ENCODE assay signal across 1 cellular context in the genomic region with DNA sequence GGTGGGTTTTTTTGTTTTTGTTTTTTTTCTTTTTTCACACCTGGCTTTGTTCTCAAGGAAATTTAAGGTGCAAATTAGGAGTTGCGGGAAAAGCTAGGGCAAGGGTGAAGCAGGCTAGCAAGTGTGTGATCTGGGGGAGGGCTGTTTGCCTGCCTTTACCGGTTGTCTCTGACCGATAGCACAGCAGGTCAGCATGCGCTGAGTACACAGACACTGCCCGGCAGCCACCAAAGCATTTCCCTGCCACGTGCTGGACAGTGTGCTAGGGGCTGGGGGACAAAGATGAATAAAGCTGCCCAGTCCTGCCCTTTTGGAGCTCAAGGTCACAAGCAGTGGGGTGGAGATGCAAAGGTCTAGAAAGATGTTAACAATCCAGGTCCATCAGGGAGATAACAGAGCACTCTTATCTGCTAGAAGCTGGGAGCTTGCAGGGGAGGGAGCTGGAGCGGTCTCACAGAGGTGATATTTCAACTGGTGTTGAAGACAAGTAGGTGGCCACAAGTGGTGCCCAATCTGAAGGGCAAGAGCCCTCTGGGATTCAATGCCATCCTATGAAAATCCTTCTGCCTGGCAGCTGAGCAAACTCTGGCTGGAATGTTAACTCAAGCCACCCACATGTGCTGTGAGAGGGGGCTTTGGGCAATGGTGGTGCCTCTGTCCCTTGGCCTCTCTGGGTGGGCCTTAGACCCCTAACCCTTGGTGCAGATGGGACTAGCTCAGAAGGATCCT.
TF ChIP-seq lines count a peak whose summit lies in the region.

No MANE protein-coding gene starts in this region.

TF ChIP-seq in K562, 482 proteins besides CTCF, POLR2A, EP300 and RAD21 (continued from another document and continues in another):
- TF ChIP-seq, protein P1, sequence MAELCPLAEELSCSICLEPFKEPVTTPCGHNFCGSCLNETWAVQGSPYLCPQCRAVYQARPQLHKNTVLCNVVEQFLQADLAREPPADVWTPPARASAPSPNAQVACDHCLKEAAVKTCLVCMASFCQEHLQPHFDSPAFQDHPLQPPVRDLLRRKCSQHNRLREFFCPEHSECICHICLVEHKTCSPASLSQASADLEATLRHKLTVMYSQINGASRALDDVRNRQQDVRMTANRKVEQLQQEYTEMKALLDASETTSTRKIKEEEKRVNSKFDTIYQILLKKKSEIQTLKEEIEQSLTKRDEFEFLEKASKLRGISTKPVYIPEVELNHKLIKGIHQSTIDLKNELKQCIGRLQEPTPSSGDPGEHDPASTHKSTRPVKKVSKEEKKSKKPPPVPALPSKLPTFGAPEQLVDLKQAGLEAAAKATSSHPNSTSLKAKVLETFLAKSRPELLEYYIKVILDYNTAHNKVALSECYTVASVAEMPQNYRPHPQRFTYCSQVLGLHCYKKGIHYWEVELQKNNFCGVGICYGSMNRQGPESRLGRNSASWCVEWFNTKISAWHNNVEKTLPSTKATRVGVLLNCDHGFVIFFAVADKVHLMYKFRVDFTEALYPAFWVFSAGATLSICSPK (IDR thresholded peaks at IDR 0.05; ENCODE audit: borderline replicate concordance), result 0 out of 2 replicates have a peak, but pooled peaks have one; percentile 32
- no peak for TF ChIP-seq ZBTB17 (CRISPR knock-in tag; IDR thresholded peaks at IDR 0.05)
- TF ChIP-seq ZNF232 (CRISPR knock-in tag; IDR thresholded peaks at IDR 0.05), result no peak
- TF ChIP-seq, protein P2, sequence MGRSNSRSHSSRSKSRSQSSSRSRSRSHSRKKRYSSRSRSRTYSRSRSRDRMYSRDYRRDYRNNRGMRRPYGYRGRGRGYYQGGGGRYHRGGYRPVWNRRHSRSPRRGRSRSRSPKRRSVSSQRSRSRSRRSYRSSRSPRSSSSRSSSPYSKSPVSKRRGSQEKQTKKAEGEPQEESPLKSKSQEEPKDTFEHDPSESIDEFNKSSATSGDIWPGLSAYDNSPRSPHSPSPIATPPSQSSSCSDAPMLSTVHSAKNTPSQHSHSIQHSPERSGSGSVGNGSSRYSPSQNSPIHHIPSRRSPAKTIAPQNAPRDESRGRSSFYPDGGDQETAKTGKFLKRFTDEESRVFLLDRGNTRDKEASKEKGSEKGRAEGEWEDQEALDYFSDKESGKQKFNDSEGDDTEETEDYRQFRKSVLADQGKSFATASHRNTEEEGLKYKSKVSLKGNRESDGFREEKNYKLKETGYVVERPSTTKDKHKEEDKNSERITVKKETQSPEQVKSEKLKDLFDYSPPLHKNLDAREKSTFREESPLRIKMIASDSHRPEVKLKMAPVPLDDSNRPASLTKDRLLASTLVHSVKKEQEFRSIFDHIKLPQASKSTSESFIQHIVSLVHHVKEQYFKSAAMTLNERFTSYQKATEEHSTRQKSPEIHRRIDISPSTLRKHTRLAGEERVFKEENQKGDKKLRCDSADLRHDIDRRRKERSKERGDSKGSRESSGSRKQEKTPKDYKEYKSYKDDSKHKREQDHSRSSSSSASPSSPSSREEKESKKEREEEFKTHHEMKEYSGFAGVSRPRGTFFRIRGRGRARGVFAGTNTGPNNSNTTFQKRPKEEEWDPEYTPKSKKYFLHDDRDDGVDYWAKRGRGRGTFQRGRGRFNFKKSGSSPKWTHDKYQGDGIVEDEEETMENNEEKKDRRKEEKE (IDR thresholded peaks at IDR 0.05; ENCODE audit: borderline replicate concordance in 1 of 2, control insufficient read depth in 1 of 2, low read depth in 2 of 2, low read length in 1 of 2), result no peak
- TF ChIP-seq ZSCAN32 (CRISPR knock-in tag; IDR thresholded peaks at IDR 0.05), result no peak
- no peak for TF ChIP-seq CBX5 (IDR thresholded peaks at IDR 0.05; ENCODE audit: borderline replicate concordance, low read depth)
- TF ChIP-seq RAD51 (IDR thresholded peaks at IDR 0.05; ENCODE audit: borderline replicate concordance, low read depth), result peak; percentile 54; the same call in 1 of the 2 replicates
- TF ChIP-seq NFXL1 (CRISPR knock-in tag; IDR thresholded peaks at IDR 0.05), result no peak
- TF ChIP-seq, protein P3, sequence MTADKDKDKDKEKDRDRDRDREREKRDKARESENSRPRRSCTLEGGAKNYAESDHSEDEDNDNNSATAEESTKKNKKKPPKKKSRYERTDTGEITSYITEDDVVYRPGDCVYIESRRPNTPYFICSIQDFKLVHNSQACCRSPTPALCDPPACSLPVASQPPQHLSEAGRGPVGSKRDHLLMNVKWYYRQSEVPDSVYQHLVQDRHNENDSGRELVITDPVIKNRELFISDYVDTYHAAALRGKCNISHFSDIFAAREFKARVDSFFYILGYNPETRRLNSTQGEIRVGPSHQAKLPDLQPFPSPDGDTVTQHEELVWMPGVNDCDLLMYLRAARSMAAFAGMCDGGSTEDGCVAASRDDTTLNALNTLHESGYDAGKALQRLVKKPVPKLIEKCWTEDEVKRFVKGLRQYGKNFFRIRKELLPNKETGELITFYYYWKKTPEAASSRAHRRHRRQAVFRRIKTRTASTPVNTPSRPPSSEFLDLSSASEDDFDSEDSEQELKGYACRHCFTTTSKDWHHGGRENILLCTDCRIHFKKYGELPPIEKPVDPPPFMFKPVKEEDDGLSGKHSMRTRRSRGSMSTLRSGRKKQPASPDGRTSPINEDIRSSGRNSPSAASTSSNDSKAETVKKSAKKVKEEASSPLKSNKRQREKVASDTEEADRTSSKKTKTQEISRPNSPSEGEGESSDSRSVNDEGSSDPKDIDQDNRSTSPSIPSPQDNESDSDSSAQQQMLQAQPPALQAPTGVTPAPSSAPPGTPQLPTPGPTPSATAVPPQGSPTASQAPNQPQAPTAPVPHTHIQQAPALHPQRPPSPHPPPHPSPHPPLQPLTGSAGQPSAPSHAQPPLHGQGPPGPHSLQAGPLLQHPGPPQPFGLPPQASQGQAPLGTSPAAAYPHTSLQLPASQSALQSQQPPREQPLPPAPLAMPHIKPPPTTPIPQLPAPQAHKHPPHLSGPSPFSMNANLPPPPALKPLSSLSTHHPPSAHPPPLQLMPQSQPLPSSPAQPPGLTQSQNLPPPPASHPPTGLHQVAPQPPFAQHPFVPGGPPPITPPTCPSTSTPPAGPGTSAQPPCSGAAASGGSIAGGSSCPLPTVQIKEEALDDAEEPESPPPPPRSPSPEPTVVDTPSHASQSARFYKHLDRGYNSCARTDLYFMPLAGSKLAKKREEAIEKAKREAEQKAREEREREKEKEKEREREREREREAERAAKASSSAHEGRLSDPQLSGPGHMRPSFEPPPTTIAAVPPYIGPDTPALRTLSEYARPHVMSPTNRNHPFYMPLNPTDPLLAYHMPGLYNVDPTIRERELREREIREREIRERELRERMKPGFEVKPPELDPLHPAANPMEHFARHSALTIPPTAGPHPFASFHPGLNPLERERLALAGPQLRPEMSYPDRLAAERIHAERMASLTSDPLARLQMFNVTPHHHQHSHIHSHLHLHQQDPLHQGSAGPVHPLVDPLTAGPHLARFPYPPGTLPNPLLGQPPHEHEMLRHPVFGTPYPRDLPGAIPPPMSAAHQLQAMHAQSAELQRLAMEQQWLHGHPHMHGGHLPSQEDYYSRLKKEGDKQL (CRISPR knock-in tag; IDR thresholded peaks at IDR 0.05; ENCODE audit: borderline replicate concordance), result no peak
- TF ChIP-seq ZNF175 (CRISPR knock-in tag; IDR thresholded peaks at IDR 0.05; ENCODE audit: low read depth), result no peak
- TF ChIP-seq ZNF707 (CRISPR knock-in tag; conservative IDR thresholded peaks at IDR 0.05), result no peak
- no peak for TF ChIP-seq KDM5B (IDR thresholded peaks at IDR 0.05; ENCODE audit: insufficient replicate concordance, low read depth, low read length)
- no peak for TF ChIP-seq ZNF274 (IDR thresholded peaks at IDR 0.05; ENCODE audit: borderline replicate concordance, low read depth, low read length)
- TF ChIP-seq, protein P4, sequence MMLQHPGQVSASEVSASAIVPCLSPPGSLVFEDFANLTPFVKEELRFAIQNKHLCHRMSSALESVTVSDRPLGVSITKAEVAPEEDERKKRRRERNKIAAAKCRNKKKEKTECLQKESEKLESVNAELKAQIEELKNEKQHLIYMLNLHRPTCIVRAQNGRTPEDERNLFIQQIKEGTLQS (IDR thresholded peaks at IDR 0.05), result no peak
- TF ChIP-seq, protein P4 (CRISPR knock-in tag; conservative IDR thresholded peaks at IDR 0.05), result no peak
- TF ChIP-seq NFIX (CRISPR knock-in tag; IDR thresholded peaks at IDR 0.05; ENCODE audit: low read depth), result no peak
- TF ChIP-seq ZBTB1 (CRISPR knock-in tag; IDR thresholded peaks at IDR 0.05; ENCODE audit: borderline replicate concordance, low read depth), result no peak; the same call in 1 of the 2 replicates
- no peak for TF ChIP-seq TSC22D4 (tag; IDR thresholded peaks at IDR 0.05)
- TF ChIP-seq, protein P5, sequence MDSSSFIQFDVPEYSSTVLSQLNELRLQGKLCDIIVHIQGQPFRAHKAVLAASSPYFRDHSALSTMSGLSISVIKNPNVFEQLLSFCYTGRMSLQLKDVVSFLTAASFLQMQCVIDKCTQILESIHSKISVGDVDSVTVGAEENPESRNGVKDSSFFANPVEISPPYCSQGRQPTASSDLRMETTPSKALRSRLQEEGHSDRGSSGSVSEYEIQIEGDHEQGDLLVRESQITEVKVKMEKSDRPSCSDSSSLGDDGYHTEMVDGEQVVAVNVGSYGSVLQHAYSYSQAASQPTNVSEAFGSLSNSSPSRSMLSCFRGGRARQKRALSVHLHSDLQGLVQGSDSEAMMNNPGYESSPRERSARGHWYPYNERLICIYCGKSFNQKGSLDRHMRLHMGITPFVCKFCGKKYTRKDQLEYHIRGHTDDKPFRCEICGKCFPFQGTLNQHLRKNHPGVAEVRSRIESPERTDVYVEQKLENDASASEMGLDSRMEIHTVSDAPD (CRISPR knock-in tag; IDR thresholded peaks at IDR 0.05), result no peak
- TF ChIP-seq ZKSCAN8 (CRISPR knock-in tag; IDR thresholded peaks at IDR 0.05), result no peak
- TF ChIP-seq, protein P6, sequence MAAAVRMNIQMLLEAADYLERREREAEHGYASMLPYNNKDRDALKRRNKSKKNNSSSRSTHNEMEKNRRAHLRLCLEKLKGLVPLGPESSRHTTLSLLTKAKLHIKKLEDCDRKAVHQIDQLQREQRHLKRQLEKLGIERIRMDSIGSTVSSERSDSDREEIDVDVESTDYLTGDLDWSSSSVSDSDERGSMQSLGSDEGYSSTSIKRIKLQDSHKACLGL (CRISPR knock-in tag; IDR thresholded peaks at IDR 0.05; ENCODE audit: borderline replicate concordance, poor library complexity, severe bottlenecking), result no peak
- TF ChIP-seq, protein P7, sequence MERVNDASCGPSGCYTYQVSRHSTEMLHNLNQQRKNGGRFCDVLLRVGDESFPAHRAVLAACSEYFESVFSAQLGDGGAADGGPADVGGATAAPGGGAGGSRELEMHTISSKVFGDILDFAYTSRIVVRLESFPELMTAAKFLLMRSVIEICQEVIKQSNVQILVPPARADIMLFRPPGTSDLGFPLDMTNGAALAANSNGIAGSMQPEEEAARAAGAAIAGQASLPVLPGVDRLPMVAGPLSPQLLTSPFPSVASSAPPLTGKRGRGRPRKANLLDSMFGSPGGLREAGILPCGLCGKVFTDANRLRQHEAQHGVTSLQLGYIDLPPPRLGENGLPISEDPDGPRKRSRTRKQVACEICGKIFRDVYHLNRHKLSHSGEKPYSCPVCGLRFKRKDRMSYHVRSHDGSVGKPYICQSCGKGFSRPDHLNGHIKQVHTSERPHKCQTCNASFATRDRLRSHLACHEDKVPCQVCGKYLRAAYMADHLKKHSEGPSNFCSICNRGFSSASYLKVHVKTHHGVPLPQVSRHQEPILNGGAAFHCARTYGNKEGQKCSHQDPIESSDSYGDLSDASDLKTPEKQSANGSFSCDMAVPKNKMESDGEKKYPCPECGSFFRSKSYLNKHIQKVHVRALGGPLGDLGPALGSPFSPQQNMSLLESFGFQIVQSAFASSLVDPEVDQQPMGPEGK (CRISPR knock-in tag; IDR thresholded peaks at IDR 0.05; ENCODE audit: borderline replicate concordance), result no peak
- TF ChIP-seq NFYB (IDR thresholded peaks at IDR 0.05; ENCODE audit: extremely low read depth, insufficient read length), result no peak
- no peak for TF ChIP-seq BMI1 (IDR thresholded peaks at IDR 0.05; ENCODE audit: low read length)
- TF ChIP-seq ESRRA (IDR thresholded peaks at IDR 0.05; ENCODE audit: borderline replicate concordance, low read depth), result peak; percentile 97
- no peak for TF ChIP-seq RB1 (IDR thresholded peaks at IDR 0.05; ENCODE audit: low read depth)
